ENCODE assay signal across 19 cellular contexts in the genomic region with DNA sequence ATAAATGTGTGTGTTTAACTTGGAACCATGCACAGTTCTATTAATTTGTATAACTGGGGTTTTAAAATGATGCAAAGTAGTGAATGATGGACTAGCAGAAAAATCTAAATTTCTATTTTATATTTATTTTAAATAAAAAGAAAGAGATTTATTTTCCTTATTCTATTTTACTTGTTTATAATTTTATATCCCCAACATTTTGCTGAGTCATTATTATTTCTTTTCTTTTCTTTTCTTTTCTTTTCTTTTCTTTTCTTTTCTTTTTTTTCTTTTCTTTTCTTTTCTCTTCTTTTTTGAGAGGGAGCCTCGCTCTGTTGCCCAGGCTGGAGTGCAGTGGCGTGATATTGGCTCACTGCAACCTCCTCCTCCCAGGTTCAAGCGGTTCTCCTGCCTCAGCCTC.
DNase-seq lines count a peak whose midpoint lies in the region; ATAC-seq, FAIRE-seq and TF ChIP-seq lines count a peak whose summit lies in the region.
"Had no signal": no experiment of that assay in that cellular context is flagged by ENCODE, and none has a peak within 500 bp of the region (broad histone marks: within the 10 kb centered on the region; RNA-seq: fewer than 3 reads in every experiment).

No MANE protein-coding gene starts in this region.

- no peaks in the 10 kb centered on the region for H3K9me1 ChIP-seq in IMR-90 (ENCODE audit: insufficient read depth, low read length)

- H2BK120ac ChIP-seq in IMR-90 (ENCODE audit: low read depth, low read length) = no peak overlapping the region

- CTCF ChIA-PET in IMR-90 (lab: Yijun Ruan, JAX) = no interaction called here

- H3K23ac ChIP-seq in IMR-90 (ENCODE audit: low read depth, low read length) = no peak overlapping the region

- FAIRE-seq in A204.1 (lab: Jason Lieb, UNC) (peak; percentile 25), colon (lab: Jason Lieb, UNC) (peak; percentile 55)
- FAIRE-seq: D721Med, GM12891, GM19239 had no signal

- H4K8ac ChIP-seq in IMR-90 (ENCODE audit: low read depth in 2 of 2, low read length in 2 of 2) = no peak overlapping the region

- H2AFZ ChIP-seq in IMR-90 (replicated peaks; ENCODE audit: low read length, poor library complexity) = no peak overlapping the region

- H4K5ac ChIP-seq in IMR-90 (ENCODE audit: low read depth, low read length) = no peak overlapping the region

- no peak overlapping the region for H2BK20ac ChIP-seq in IMR-90 (ENCODE audit: low read depth, low read length)

- no peak overlapping the region for H3K9ac ChIP-seq in IMR-90 (ENCODE audit: low read depth, low read length)
- H3K9ac ChIP-seq: BLaER1 treated with 17β-estradiol and CSF1 and Interleukin-3, amounts not matched to agents 10 nM and 100 nM had no signal

- WGBS in IMR-90 (ENCODE audit: extremely low coverage in 2 of 2, insufficient read length in 1 of 2), 2 experiments = no CpG with 5 or more reads among the region's 3 CpGs

- peaks cover 10% of the 10 kb centered on the region for H3K9me3 ChIP-seq in IMR-90 (ENCODE audit: control insufficient read depth, insufficient read depth, low read length)
- H3K9me3 ChIP-seq: Caco-2 had no signal

- H3K4me1 ChIP-seq in IMR-90 (ENCODE audit: control insufficient read depth, insufficient read depth, low read length) = no peaks in the 10 kb centered on the region
- H3K4me1 ChIP-seq: BLaER1 treated with 17β-estradiol and CSF1 and Interleukin-3, amounts not matched to agents 10 nM and 100 nM; Caco-2 had no signal

- H3K27me3 ChIP-seq in IMR-90 (ENCODE audit: control insufficient read depth, insufficient read depth, low read length) = no peaks in the 10 kb centered on the region
- H3K27me3 ChIP-seq: BLaER1 treated with 17β-estradiol and CSF1 and Interleukin-3, amounts not matched to agents 10 nM and 100 nM had no signal

- no peaks in the 10 kb centered on the region for H4K20me1 ChIP-seq in IMR-90 (ENCODE audit: insufficient read depth, low read length)
- H4K20me1 ChIP-seq: BLaER1 treated with 17β-estradiol and CSF1 and Interleukin-3, amounts not matched to agents 10 nM and 100 nM had no signal

- DNase-seq in IMR-90 (no peak), NCI-H345 treated with DMSO at 0.1 percent for 48 hours (lab: John Stamatoyannopoulos, UW; ENCODE audit: unreplicated experiment) (no peak), NCI-H748 (lab: John Stamatoyannopoulos, UW; ENCODE audit: unreplicated experiment) (no peak)
- DNase-seq: AML-193; Caco-2; Calu3; CD4-positive, alpha-beta T cell; CD8-positive, alpha-beta T cell; DMS79 treated with DMSO at 0.1 percent for 48 hours; GF-D8 had no signal

- H3K4ac ChIP-seq in IMR-90 (ENCODE audit: low read depth, low read length) = no peak overlapping the region

- H3K79me1 ChIP-seq in IMR-90 (ENCODE audit: low read depth in 1 of 2, low read length in 2 of 2) = no peaks in the 10 kb centered on the region

- dilution Hi-C loops in IMR-90 (cut with HindIII; ENCODE audit: low sequenced_read_pairs, unreplicated experiment) = no loop called here

- no peak overlapping the region for H3K14ac ChIP-seq in IMR-90 (replicated peaks; ENCODE audit: low read depth, low read length)

- TF ChIP-seq CTCF in IMR-90 (conservative IDR thresholded peaks at IDR 0.05; ENCODE audit: low read depth, low read length) = no peak

- POLR2A ChIA-PET in IMR-90 (lab: Charles Lee; ENCODE audit: unreplicated experiment) = no interaction called here

- no peak overlapping the region for H3K18ac ChIP-seq in IMR-90 (ENCODE audit: low read depth, low read length)

- no peak overlapping the region for H2AK5ac ChIP-seq in IMR-90 (ENCODE audit: low read depth, low read length)

- no peak overlapping the region for H3K27ac ChIP-seq in IMR-90 (ENCODE audit: insufficient read depth, low read length)
- H3K27ac ChIP-seq: 22Rv1; BLaER1 treated with 17β-estradiol and CSF1 and Interleukin-3, amounts not matched to agents 10 nM and 100 nM; C4-2B had no signal

- H2BK5ac ChIP-seq in IMR-90 (ENCODE audit: low read depth, low read length, poor library complexity, severe bottlenecking) = no peak overlapping the region

- TF ChIP-seq POLR2A in IMR-90 (IDR thresholded peaks at IDR 0.05; ENCODE audit: low read depth, low read length) = no peak

- no peak overlapping the region for H3K4me2 ChIP-seq in IMR-90 (ENCODE audit: low read depth, low read length)
- H3K4me2 ChIP-seq: BLaER1 treated with 17β-estradiol and CSF1 and Interleukin-3, amounts not matched to agents 10 nM and 100 nM had no signal

- in situ Hi-C loops in IMR-90 (cut with MboI; ENCODE audit: low sequenced_read_pairs) = no loop called here

- H3K4me3 ChIP-seq in IMR-90 (ENCODE audit: insufficient read depth, low read depth, low read length) = no peak overlapping the region
- H3K4me3 ChIP-seq: BLaER1 treated with 17β-estradiol and CSF1 and Interleukin-3, amounts not matched to agents 10 nM and 100 nM had no signal

- intact Hi-C loops in IMR-90 (cut with micrococcal nuclease) = no loop called here

- H3K56ac ChIP-seq in IMR-90 (ENCODE audit: extremely low read depth, insufficient read depth, low read length) = no peak overlapping the region

- TF ChIP-seq RAD21 in IMR-90 (IDR thresholded peaks at IDR 0.05; ENCODE audit: low read length) = no peak

- no peak overlapping the region for H4K91ac ChIP-seq in IMR-90 (ENCODE audit: insufficient read depth, low read depth, low read length)

- no peak overlapping the region for H2BK15ac ChIP-seq in IMR-90 (ENCODE audit: low read depth, low read length)

- H2AK9ac ChIP-seq in IMR-90 (replicated peaks; ENCODE audit: low read depth, low read length, poor library complexity) = no peak overlapping the region

- no peaks in the 10 kb centered on the region for H3K36me3 ChIP-seq in IMR-90 (ENCODE audit: control insufficient read depth, insufficient read depth, low read length)
- H3K36me3 ChIP-seq: BLaER1 treated with 17β-estradiol and CSF1 and Interleukin-3, amounts not matched to agents 10 nM and 100 nM had no signal

- no peak for ATAC-seq in IMR-90 (ENCODE audit: low read depth)
- no peak for ATAC-seq in HG02885 (IDR thresholded peaks at IDR 0.05; ENCODE audit: poor library complexity, unreplicated experiment)
- ATAC-seq: CD8-positive, alpha-beta T cell had no signal

- no TSS peak for BruUV-seq in IMR-90 (replicated peaks; lab: Mats Ljungman, UMichigan)

TF ChIP-seq in IMR-90, 13 proteins besides CTCF, POLR2A, EP300 and RAD21:
- peak; percentile 30; the same call in 1 of the 2 replicates for TF ChIP-seq NFE2L2 (IDR thresholded peaks at IDR 0.05; ENCODE audit: low read depth, low read length)
- no peak for TF ChIP-seq FOS (IDR thresholded peaks at IDR 0.05; ENCODE audit: low read depth, low read length)
- peak; percentile 34 for TF ChIP-seq MAFK (IDR thresholded peaks at IDR 0.05; ENCODE audit: low read depth, low read length)
- no peak for TF ChIP-seq SMC3 (IDR thresholded peaks at IDR 0.05; ENCODE audit: low read depth, low read length)
- no peak for TF ChIP-seq CHD1 (IDR thresholded peaks at IDR 0.05; ENCODE audit: low read depth, low read length)
